ENCODE assay signal across 7 cellular contexts in the genomic region with DNA sequence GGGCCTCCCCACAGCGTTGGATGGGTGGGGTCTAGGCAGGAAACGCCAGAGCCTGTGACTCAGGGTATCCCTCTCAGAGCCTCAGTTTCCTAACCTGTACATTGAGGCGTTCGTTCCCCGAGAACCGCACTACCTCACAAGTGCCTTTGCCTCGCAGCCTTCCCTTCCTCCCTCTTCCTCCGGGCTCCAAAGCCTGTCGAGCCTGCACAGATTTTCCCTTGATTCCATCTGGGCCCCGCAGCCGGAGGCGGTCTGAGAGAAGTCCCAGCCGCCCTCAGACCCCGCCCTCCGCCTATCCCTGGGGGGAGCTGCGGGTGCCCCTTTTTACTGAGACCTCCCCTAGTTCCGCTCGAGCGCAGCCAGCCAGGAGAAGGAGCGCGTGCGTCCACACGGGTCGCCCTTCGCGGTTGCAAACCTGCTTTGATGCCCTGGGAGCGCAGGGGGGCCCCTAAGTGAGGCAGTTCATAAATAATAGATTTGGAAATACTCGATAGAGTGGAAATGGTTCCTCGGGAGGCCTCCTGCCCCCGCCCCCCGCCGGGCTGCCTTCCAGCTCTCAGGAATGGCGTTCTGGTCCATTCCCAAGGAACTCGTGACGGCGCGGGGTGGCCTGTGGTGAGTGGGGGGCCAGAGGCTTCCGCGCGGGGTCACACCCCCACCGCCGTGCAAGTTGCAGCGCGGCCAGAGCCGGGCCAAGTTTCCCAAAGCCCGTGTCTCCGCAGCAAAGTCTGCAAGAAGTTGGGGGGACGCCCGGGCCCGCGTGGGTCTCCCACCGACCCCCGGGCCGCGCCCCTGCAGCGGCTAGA. TPM values are rescaled to one million over a fixed set of nuclear protein-coding genes. Genes with fewer than 3 reads are reported as not detected.
DNase-seq lines count a peak whose midpoint lies in the region; ATAC-seq and TF ChIP-seq lines count a peak whose summit lies in the region.

No MANE protein-coding gene starts in this region.

- H3K27ac Mint-ChIP-seq in activated naive CD8-positive, alpha-beta T cell treated with anti-CD3 and anti-CD28 coated beads, Interleukin-2, amount 10 ng/mL, durations not matched to agents 7 days and 5 days: no peak overlapping the region

- H3K4me2 ChIP-seq in Karpas-422 (ENCODE audit: low read depth, low read length, poor library complexity, severe bottlenecking): peak overlapping the region; percentile 76

- H2AFZ ChIP-seq in Karpas-422 (ENCODE audit: low read length): no peak overlapping the region

- DNase-seq in GM10266 (ENCODE audit: extremely low spot score) (no peak), Karpas-422 (peak; percentile 72), NCI-H446 (lab: John Stamatoyannopoulos, UW) (no peak)
- no peak for DNase-seq in activated naive CD8-positive, alpha-beta T cell treated with anti-CD3 and anti-CD28 coated beads, Interleukin-2, amount 10 ng/mL, durations not matched to agents 7 days and 5 days
- DNase-seq in stimulated activated CD8-positive, alpha-beta memory T cell treated with anti-CD3 and anti-CD28 coated beads, Interleukin-4, amount 100 ng/mL, for 48 hours: peak; percentile 41

- H3K36me3 Mint-ChIP-seq in activated naive CD8-positive, alpha-beta T cell treated with anti-CD3 and anti-CD28 coated beads, Interleukin-2, amount 10 ng/mL, durations not matched to agents 7 days and 5 days: no peaks in the 10 kb centered on the region

- peaks cover 38% of the 10 kb centered on the region for H3K27me3 Mint-ChIP-seq in activated naive CD8-positive, alpha-beta T cell treated with anti-CD3 and anti-CD28 coated beads, Interleukin-2, amount 10 ng/mL, durations not matched to agents 7 days and 5 days

- H3K4me1 ChIP-seq in Karpas-422 (ENCODE audit: low read length) (peaks cover 71% of the 10 kb centered on the region), iPS-18a (ENCODE audit: control insufficient read depth, low read depth, low read length) (peaks cover 27% of the 10 kb centered on the region)

- peak overlapping the region; percentile 84 for H3K4me3 Mint-ChIP-seq in activated naive CD8-positive, alpha-beta T cell treated with anti-CD3 and anti-CD28 coated beads, Interleukin-2, amount 10 ng/mL, durations not matched to agents 7 days and 5 days

- ATAC-seq in activated naive CD8-positive, alpha-beta T cell treated with anti-CD3 and anti-CD28 coated beads, Interleukin-2, amount 10 ng/mL, durations not matched to agents 7 days and 5 days (ENCODE audit: low read depth): peak; percentile 30
- no peak for ATAC-seq in GM19023 (IDR thresholded peaks at IDR 0.05; ENCODE audit: unreplicated experiment)

- H3K4me1 Mint-ChIP-seq in activated naive CD8-positive, alpha-beta T cell treated with anti-CD3 and anti-CD28 coated beads, Interleukin-2, amount 10 ng/mL, durations not matched to agents 7 days and 5 days: peaks cover 10% of the 10 kb centered on the region

- H3K36me3 ChIP-seq in Karpas-422 (ENCODE audit: insufficient read depth, low read length) (no peaks in the 10 kb centered on the region), iPS-18a (ENCODE audit: control insufficient read depth, low read depth, low read length) (no peaks in the 10 kb centered on the region)

- POLR2A ChIA-PET in activated naive CD8-positive, alpha-beta T cell treated with anti-CD3 and anti-CD28 coated beads, Interleukin-2, amount 10 ng/mL, durations not matched to agents 7 days and 5 days (lab: Charles Lee): no interaction called here

- H4K20me1 ChIP-seq in Karpas-422 (ENCODE audit: insufficient read depth, low read depth, low read length): peaks cover 23% of the 10 kb centered on the region; the same call in 1 of the 2 replicates

- H3K4me3 ChIP-seq in Karpas-422 (ENCODE audit: low read length) (peak overlapping the region; percentile 62; the same call in 1 of the 2 replicates), iPS-18a (ENCODE audit: low read length) (peak overlapping the region; percentile 53)

- H3K79me2 ChIP-seq in Karpas-422 (ENCODE audit: low read length): no peaks in the 10 kb centered on the region

- no peaks in the 10 kb centered on the region for H3K9me2 ChIP-seq in Karpas-422 (replicated peaks; ENCODE audit: insufficient read depth, low read length)

- no peaks in the 10 kb centered on the region for H3K27me3 ChIP-seq in Karpas-422 (ENCODE audit: low read length)
- H3K27me3 ChIP-seq in iPS-18a (ENCODE audit: control insufficient read depth, insufficient read depth, low read length): peaks cover 37% of the 10 kb centered on the region

- H3K9me3 ChIP-seq in Karpas-422 (ENCODE audit: low read length) (no peaks in the 10 kb centered on the region), iPS-18a (ENCODE audit: control insufficient read depth, low read depth, low read length) (no peaks in the 10 kb centered on the region)

- H3K9ac ChIP-seq in Karpas-422 (ENCODE audit: low read length): peak overlapping the region; percentile 60
- H3K9ac ChIP-seq in iPS-18a (ENCODE audit: low read length): no peak overlapping the region

- peak; percentile 9 for TF ChIP-seq CTCF in GM10266 (IDR thresholded peaks at IDR 0.05; ENCODE audit: control insufficient read depth, insufficient read depth, low read depth, missing control alignments)

- H3K27ac ChIP-seq in Karpas-422 (ENCODE audit: low read length): no peak overlapping the region
- H3K27ac ChIP-seq in iPS-18a (ENCODE audit: low read length): no peak overlapping the region

- no peaks in the 10 kb centered on the region for H3K9me3 Mint-ChIP-seq in activated naive CD8-positive, alpha-beta T cell treated with anti-CD3 and anti-CD28 coated beads, Interleukin-2, amount 10 ng/mL, durations not matched to agents 7 days and 5 days

RNA-seq across cellular contexts. Expression of gene C16orf74, which starts 0.7 kb away (rescaled TPM):
- total RNA-seq in Karpas-422 (2014; rRNA removed; shearing (Covaris generic); ENCODE audit: low replicate concordance): 13.3 and 24.5 TPM in 2 replicates
- 1 to 10 TPM; 3.6 to 3.9 TPM for total RNA-seq in activated naive CD8-positive, alpha-beta T cell treated with anti-CD3 and anti-CD28 coated beads, Interleukin-2, amount 10 ng/mL, durations not matched to agents 7 days and 5 days

RNA-seq across cellular contexts. Expression of gene EMC8, which starts 49.1 kb away (rescaled TPM):
- total RNA-seq in Karpas-422 (2014; rRNA removed; shearing (Covaris generic); ENCODE audit: low replicate concordance): 24.2 and 76.8 TPM in 2 replicates
- 10 to 100 TPM; 29.2 to 34.1 TPM for total RNA-seq in activated naive CD8-positive, alpha-beta T cell treated with anti-CD3 and anti-CD28 coated beads, Interleukin-2, amount 10 ng/mL, durations not matched to agents 7 days and 5 days

RNA-seq across cellular contexts. Expression of gene COX4I1, which starts 49.3 kb away (rescaled TPM):
- total RNA-seq in Karpas-422 (2014; rRNA removed; shearing (Covaris generic); ENCODE audit: low replicate concordance): 417 and 584 TPM in 2 replicates
- total RNA-seq in activated naive CD8-positive, alpha-beta T cell treated with anti-CD3 and anti-CD28 coated beads, Interleukin-2, amount 10 ng/mL, durations not matched to agents 7 days and 5 days: 100 to 1,000 TPM; 489 to 502 TPM

Comparison
In these comparisons a context has a peak if more than half of its experiments do, and no peak if none do; other contexts are left out.
1. DNase-seq: peak in Karpas-422 (single experiment) and stimulated activated CD8-positive, alpha-beta memory T cell treated with anti-CD3 and anti-CD28 coated beads, Interleukin-4, amount 100 ng/mL, for 48 hours (single experiment); none in GM10266 (single experiment), activated naive CD8-positive, alpha-beta T cell treated with anti-CD3 and anti-CD28 coated beads, Interleukin-2, amount 10 ng/mL, durations not matched to agents 7 days and 5 days (single experiment) and NCI-H446 (0 of 2).